Comparison of ENCODE assay signal across 8 cellular contexts in the genomic region with DNA sequence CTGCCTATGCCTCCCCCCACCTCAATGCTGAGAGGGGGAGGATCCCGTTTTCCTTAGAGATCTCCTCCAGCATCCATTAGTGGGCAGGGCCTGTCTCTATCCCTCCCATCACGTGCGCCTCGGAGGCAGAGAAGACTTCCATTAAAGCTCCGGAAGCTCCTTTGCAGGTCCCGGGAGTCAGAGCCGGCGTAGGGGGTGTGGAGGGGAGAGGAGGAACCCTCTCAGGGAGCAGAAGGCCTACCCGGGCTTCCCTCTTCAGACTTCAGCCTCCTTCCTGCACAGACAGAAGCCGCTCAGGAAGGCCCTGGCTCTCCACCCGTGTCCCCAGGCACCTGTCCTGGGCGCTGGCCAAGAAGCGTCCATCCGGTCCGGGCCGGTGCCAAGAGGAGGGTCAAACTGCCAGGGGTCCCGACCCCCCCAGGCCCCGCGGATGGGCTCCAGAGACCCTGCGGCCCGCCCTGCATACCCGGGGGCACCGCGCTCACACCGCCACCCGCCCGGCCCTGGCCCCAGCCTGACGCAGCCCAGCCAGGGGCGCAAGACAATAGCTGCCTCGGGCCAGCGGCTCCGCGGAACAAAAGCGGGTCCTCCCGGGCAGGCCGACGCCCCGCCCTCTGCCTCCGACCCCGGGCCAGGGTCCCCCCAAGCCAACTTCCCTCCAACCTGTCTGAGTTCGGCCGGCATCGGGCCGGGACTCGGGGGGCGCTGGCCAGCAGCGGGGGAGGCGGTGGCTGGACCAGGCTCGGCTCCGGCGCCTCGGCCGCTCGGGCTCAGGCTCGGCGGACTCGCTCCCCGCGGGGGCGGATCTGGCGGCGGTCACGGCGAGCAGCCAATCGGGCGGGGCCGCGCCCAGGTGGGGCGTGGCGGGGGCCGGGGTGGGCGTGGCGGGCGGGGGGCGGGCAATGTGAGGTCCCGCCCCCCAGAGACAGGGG. TPM values are rescaled to one million over a fixed set of nuclear protein-coding genes. Genes with fewer than 3 reads are reported as not detected.
DNase-seq lines count a peak whose midpoint lies in the region; ATAC-seq, FAIRE-seq and TF ChIP-seq lines count a peak whose summit lies in the region.

No MANE protein-coding gene starts in this region.

- H3K4me3 ChIP-seq in duodenal mucosa (ENCODE audit: low read depth in 1 of 2, low read length in 2 of 2) (peak overlapping the region; percentile 59 to 62), lower leg skin (ENCODE audit: low read depth, poor library complexity, severe bottlenecking) (peak overlapping the region; percentile 39)

- TF ChIP-seq CTCF in C4-2B (conservative IDR thresholded peaks at IDR 0.05) (no peak), lower leg skin (IDR thresholded peaks at IDR 0.05) (no peak)

- H3K36me3 ChIP-seq in duodenal mucosa (ENCODE audit: control insufficient read depth in 1 of 2, insufficient read depth in 2 of 2, low read length in 2 of 2): no peaks in the 10 kb centered on the region

- CTCF ChIA-PET in activated CD4-positive, alpha-beta memory T cell treated with anti-CD3 and anti-CD28 coated beads for 36 hours (lab: Charles Lee): no interaction called here

- H3K9ac ChIP-seq in duodenal mucosa (ENCODE audit: low read depth in 1 of 2, low read length in 2 of 2): peak overlapping the region; percentile 5 to 43

- H3K27ac ChIP-seq in C4-2B (peak overlapping the region; percentile 82), duodenal mucosa (ENCODE audit: low read depth, low read length) (peak overlapping the region; percentile 10)

- no peak overlapping the region for H3K27ac Mint-ChIP-seq in activated CD4-positive, alpha-beta memory T cell treated with anti-CD3 and anti-CD28 coated beads for 36 hours

- H3K9me3 Mint-ChIP-seq in activated CD4-positive, alpha-beta memory T cell treated with anti-CD3 and anti-CD28 coated beads for 36 hours: no peaks in the 10 kb centered on the region

- POLR2A ChIA-PET in activated CD4-positive, alpha-beta memory T cell treated with anti-CD3 and anti-CD28 coated beads for 36 hours (lab: Charles Lee): no interaction called here

- no peaks in the 10 kb centered on the region for H3K9me3 ChIP-seq in duodenal mucosa (ENCODE audit: control insufficient read depth in 1 of 2, low read length in 2 of 2)

- H3K4me1 Mint-ChIP-seq in activated CD4-positive, alpha-beta memory T cell treated with anti-CD3 and anti-CD28 coated beads for 36 hours (ENCODE audit: low read depth): no peaks in the 10 kb centered on the region

- TF ChIP-seq POLR2A in H54 (IDR thresholded peaks at IDR 0.05; ENCODE audit: low read depth, low read length) (0 out of 2 replicates have a peak, but pooled peaks have one; percentile 18), lower leg skin (IDR thresholded peaks at IDR 0.05) (no peak)

- no peak overlapping the region for H3K4me3 Mint-ChIP-seq in activated CD4-positive, alpha-beta memory T cell treated with anti-CD3 and anti-CD28 coated beads for 36 hours

- WGBS in lower leg skin, 2 donors: 0% methylated on average over 11 to 46 of the region's 76 CpGs

- FAIRE-seq in H54 (lab: Jason Lieb, UNC): no peak

- H3K36me3 Mint-ChIP-seq in activated CD4-positive, alpha-beta memory T cell treated with anti-CD3 and anti-CD28 coated beads for 36 hours: no peaks in the 10 kb centered on the region

- H3K27me3 Mint-ChIP-seq in activated CD4-positive, alpha-beta memory T cell treated with anti-CD3 and anti-CD28 coated beads for 36 hours: peaks cover 2% of the 10 kb centered on the region

- no peak for ATAC-seq in HG03159 (IDR thresholded peaks at IDR 0.05; ENCODE audit: unreplicated experiment)

- H3K4me1 ChIP-seq in duodenal mucosa (ENCODE audit: control insufficient read depth in 1 of 2, insufficient read depth in 2 of 2, low read length in 2 of 2): peaks cover 11 to 14% of the 10 kb centered on the region in 2 donors

- H3K27me3 ChIP-seq in duodenal mucosa (ENCODE audit: control insufficient read depth in 1 of 2, insufficient read depth in 2 of 2, low read length in 2 of 2): no peaks in the 10 kb centered on the region

- DNase-seq in H54 (ENCODE audit: insufficient read length, low spot score): peak; percentile 75
- peak; percentile 40 for DNase-seq in NCI-H345 treated with DMSO at 0.1 percent for 48 hours (lab: John Stamatoyannopoulos, UW; ENCODE audit: unreplicated experiment)
- peak; percentile 71 for DNase-seq in activated CD4-positive, alpha-beta memory T cell treated with anti-CD3 and anti-CD28 coated beads for 36 hours
- peak in 1 of 2 donors; percentile 95 for DNase-seq in lower leg skin (ENCODE audit: low spot score in 2 of 2)
- peak; percentile 33 to 58 for DNase-seq in stimulated activated CD4-positive, alpha-beta T cell treated with anti-CD3 and anti-CD28 coated beads, Interleukin-4, amount 100 ng/mL, for 4 hours

- intact Hi-C loops in activated CD4-positive, alpha-beta memory T cell treated with anti-CD3 and anti-CD28 coated beads for 36 hours (cut with micrococcal nuclease): no loop called here
- intact Hi-C loops in lower leg skin (cut with DNase I; ENCODE audit: low total_unique reads): no loop called here

RNA-seq across cellular contexts. Expression of gene ARVCF, which starts 29.9 kb away (rescaled TPM):
- total RNA-seq in activated CD4-positive, alpha-beta memory T cell treated with anti-CD3 and anti-CD28 coated beads for 36 hours: 1 to 10 TPM; 1.5 to 2.4 TPM
- total RNA-seq in lower leg skin: 10 to 100 TPM; 25.2 to 53.7 (median 38.1) TPM

RNA-seq across cellular contexts. Expression of gene TANGO2, which starts 34.2 kb away (rescaled TPM):
- 10 to 100 TPM; 20.7 to 23.6 TPM for total RNA-seq in activated CD4-positive, alpha-beta memory T cell treated with anti-CD3 and anti-CD28 coated beads for 36 hours
- total RNA-seq in lower leg skin: 10 to 100 TPM; 12.4 to 36.1 (median 19.8) TPM

RNA-seq across cellular contexts. Expression of gene TXNRD2, which starts 45.1 kb away (rescaled TPM):
- total RNA-seq in activated CD4-positive, alpha-beta memory T cell treated with anti-CD3 and anti-CD28 coated beads for 36 hours: 10 to 100 TPM; 23.3 to 23.4 TPM
- total RNA-seq in lower leg skin: 10 to 100 TPM; 10.9 to 16.8 (median 15.2) TPM

RNA-seq across cellular contexts. Expression of gene COMT, which starts 45.1 kb away (rescaled TPM):
- 10 to 100 TPM; 61.7 to 66.1 TPM for total RNA-seq in activated CD4-positive, alpha-beta memory T cell treated with anti-CD3 and anti-CD28 coated beads for 36 hours
- 100 to 1,000 TPM; 224 to 306 (median 272) TPM for total RNA-seq in lower leg skin

Comparison
In these comparisons a context has a peak if more than half of its experiments do, and no peak if none do; other contexts are left out.
1. RNA of gene ARVCF, which starts 29.9 kb away (total RNA-seq): 25.2 to 53.7 TPM in lower leg skin; 1.5 to 2.4 TPM in activated CD4-positive, alpha-beta memory T cell treated with anti-CD3 and anti-CD28 coated beads for 36 hours; every median in the first group is over 4 times any median in the second.